Comparison of ENCODE assay signal across 32 cellular contexts in the genomic region with DNA sequence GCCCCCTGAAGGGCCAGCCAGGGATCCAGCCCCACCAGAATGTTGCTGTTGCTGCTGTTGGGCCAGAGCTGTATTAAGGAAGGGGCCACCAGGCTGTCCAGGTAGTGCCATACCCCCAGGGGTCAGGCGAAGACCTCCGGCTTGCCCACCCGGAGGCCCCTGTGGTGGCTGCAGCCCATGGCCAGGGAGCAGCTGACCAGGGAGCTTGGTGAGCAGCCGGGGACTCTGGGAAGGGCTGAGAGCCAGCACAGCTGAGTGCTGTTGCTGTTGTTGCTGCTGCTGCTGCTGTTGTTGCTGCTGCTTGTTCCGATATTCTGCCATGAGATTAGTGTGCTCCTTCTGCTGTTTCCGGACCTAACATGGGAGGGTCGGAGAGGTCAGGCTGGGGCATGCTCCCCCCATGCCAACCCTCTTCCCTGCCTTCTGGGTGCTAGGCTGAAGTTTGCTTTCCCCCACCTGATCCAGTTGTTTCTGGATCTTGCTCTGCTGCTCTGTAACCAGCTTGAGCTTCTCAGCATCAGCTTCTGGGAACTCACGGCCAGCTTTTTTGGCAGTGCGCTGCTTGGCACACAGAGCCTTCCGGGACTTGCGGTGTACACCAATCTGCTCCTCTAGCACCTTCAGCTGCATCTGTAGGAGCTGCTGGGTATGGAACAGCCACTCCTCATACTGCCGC. TPM values are rescaled to one million over a fixed set of nuclear protein-coding genes. Genes with fewer than 3 reads are reported as not detected.
DNase-seq lines count a peak whose midpoint lies in the region; ATAC-seq and TF ChIP-seq lines count a peak whose summit lies in the region.
"Had no signal": no experiment of that assay in that cellular context is flagged by ENCODE, and none has a peak within 500 bp of the region (broad histone marks: within the 10 kb centered on the region; RNA-seq: fewer than 3 reads in every experiment).

No MANE protein-coding gene starts in this region.

- no peaks in the 10 kb centered on the region for H3K4me1 ChIP-seq in BE2C
- H3K4me1 ChIP-seq: testis, vagina had no signal

- H3K27ac ChIP-seq in cingulate gyrus (ENCODE audit: low read depth, low read length), result peak overlapping the region; percentile 65
- H3K27ac ChIP-seq: 22Rv1, testis, vagina had no signal

- no peaks in the 10 kb centered on the region for H3K4me1 Mint-ChIP-seq in activated CD4-positive, alpha-beta T cell treated with anti-CD3 and anti-CD28 coated beads for 36 hours
- peaks cover 2% of the 10 kb centered on the region for H3K4me1 Mint-ChIP-seq in stimulated activated memory B cell treated with anti-CD40 and anti-IgM and Interleukin-4, amounts not matched to agents 10 μg/mL and 1 μg/mL and 100 μg/mL, for 72 hours
- H3K4me1 Mint-ChIP-seq: activated naive CD8-positive, alpha-beta T cell treated with anti-CD3 and anti-CD28 coated beads, Interleukin-2, amount 50 U/mL, for 24 hours; GM23338 had no signal

- H3K9me3 Mint-ChIP-seq in activated CD4-positive, alpha-beta T cell treated with anti-CD3 and anti-CD28 coated beads for 36 hours (ENCODE audit: low read depth), result no peaks in the 10 kb centered on the region
- H3K9me3 Mint-ChIP-seq in stimulated activated memory B cell treated with anti-CD40 and anti-IgM and Interleukin-4, amounts not matched to agents 10 μg/mL and 1 μg/mL and 100 μg/mL, for 72 hours, result no peaks in the 10 kb centered on the region
- H3K9me3 Mint-ChIP-seq: activated naive CD8-positive, alpha-beta T cell treated with anti-CD3 and anti-CD28 coated beads, Interleukin-2, amount 50 U/mL, for 24 hours; CD4-positive, alpha-beta T cell; GM23338; naive thymus-derived CD8-positive, alpha-beta T cell; stimulated activated naive B cell treated with anti-CD40 and anti-IgM and Interleukin-4, amounts not matched to agents 10 μg/mL and 1 μg/mL and 100 μg/mL, for 72 hours had no signal

- peaks cover 93% of the 10 kb centered on the region for H3K36me3 ChIP-seq in BE2C

- POLR2A ChIA-PET in activated CD4-positive, alpha-beta T cell treated with anti-CD3 and anti-CD28 coated beads for 36 hours (lab: Charles Lee), result no interaction called here

- peaks cover 30% of the 10 kb centered on the region for H3K36me3 Mint-ChIP-seq in activated CD4-positive, alpha-beta T cell treated with anti-CD3 and anti-CD28 coated beads for 36 hours (ENCODE audit: low read depth)
- peaks cover 52% of the 10 kb centered on the region for H3K36me3 Mint-ChIP-seq in stimulated activated memory B cell treated with anti-CD40 and anti-IgM and Interleukin-4, amounts not matched to agents 10 μg/mL and 1 μg/mL and 100 μg/mL, for 72 hours

- H3K4me3 ChIP-seq in BE2C (ENCODE audit: low read depth, low read length), result no peak overlapping the region
- H3K4me3 ChIP-seq: GM23338, sigmoid colon, testis, vagina had no signal

- TF ChIP-seq CTCF in BE2C (IDR thresholded peaks at IDR 0.05; ENCODE audit: low read depth, low read length), result no peak

- CTCF ChIA-PET in activated CD4-positive, alpha-beta T cell treated with anti-CD3 and anti-CD28 coated beads for 36 hours (lab: Charles Lee), result interaction anchor here (0.5 to 3.7 kb wide), 5 partner anchors 10 to 214 kb away, joined by 3 to 27 read pairs (median 4); no protein-coding TSS in a partner anchor

- H3K27me3 ChIP-seq in BE2C, result no peaks in the 10 kb centered on the region
- H3K27me3 ChIP-seq: sigmoid colon, testis, vagina had no signal

- H3K9me3 ChIP-seq in BE2C, result no peaks in the 10 kb centered on the region
- H3K9me3 ChIP-seq: sigmoid colon, testis, vagina had no signal

- H3K27me3 Mint-ChIP-seq in activated CD4-positive, alpha-beta T cell treated with anti-CD3 and anti-CD28 coated beads for 36 hours, result no peaks in the 10 kb centered on the region
- H3K27me3 Mint-ChIP-seq in stimulated activated memory B cell treated with anti-CD40 and anti-IgM and Interleukin-4, amounts not matched to agents 10 μg/mL and 1 μg/mL and 100 μg/mL, for 72 hours, result no peaks in the 10 kb centered on the region
- H3K27me3 Mint-ChIP-seq: activated naive CD8-positive, alpha-beta T cell treated with anti-CD3 and anti-CD28 coated beads, Interleukin-2, amount 50 U/mL, for 24 hours; CD4-positive, alpha-beta T cell; naive thymus-derived CD8-positive, alpha-beta T cell; stimulated activated naive B cell treated with anti-CD40 and anti-IgM and Interleukin-4, amounts not matched to agents 10 μg/mL and 1 μg/mL and 100 μg/mL, for 72 hours had no signal

- H3K4me3 Mint-ChIP-seq in activated CD4-positive, alpha-beta T cell treated with anti-CD3 and anti-CD28 coated beads for 36 hours, result no peak overlapping the region
- no peak overlapping the region for H3K4me3 Mint-ChIP-seq in stimulated activated memory B cell treated with anti-CD40 and anti-IgM and Interleukin-4, amounts not matched to agents 10 μg/mL and 1 μg/mL and 100 μg/mL, for 72 hours
- H3K4me3 Mint-ChIP-seq: activated naive CD8-positive, alpha-beta T cell treated with anti-CD3 and anti-CD28 coated beads, Interleukin-2, amount 50 U/mL, for 24 hours; CD4-positive, alpha-beta T cell; GM23338; naive thymus-derived CD8-positive, alpha-beta T cell; stimulated activated naive B cell treated with anti-CD40 and anti-IgM and Interleukin-4, amounts not matched to agents 10 μg/mL and 1 μg/mL and 100 μg/mL, for 72 hours had no signal

- peak overlapping the region; percentile 13 for H3K27ac Mint-ChIP-seq in activated CD4-positive, alpha-beta T cell treated with anti-CD3 and anti-CD28 coated beads for 36 hours
- peak overlapping the region; percentile 52 for H3K27ac Mint-ChIP-seq in stimulated activated memory B cell treated with anti-CD40 and anti-IgM and Interleukin-4, amounts not matched to agents 10 μg/mL and 1 μg/mL and 100 μg/mL, for 72 hours
- H3K27ac Mint-ChIP-seq: activated naive CD8-positive, alpha-beta T cell treated with anti-CD3 and anti-CD28 coated beads, Interleukin-2, amount 50 U/mL, for 24 hours; CD4-positive, alpha-beta T cell; GM23338 had no signal

- ATAC-seq in activated CD4-positive, alpha-beta T cell treated with anti-CD3 and anti-CD28 coated beads for 36 hours, result no peak
- ATAC-seq in stimulated activated memory B cell treated with anti-CD40 and anti-IgM and Interleukin-4, amounts not matched to agents 10 μg/mL and 1 μg/mL and 100 μg/mL, for 72 hours, result no peak
- ATAC-seq in HG02610 (IDR thresholded peaks at IDR 0.05; ENCODE audit: unreplicated experiment), result no peak
- ATAC-seq: activated naive CD8-positive, alpha-beta T cell treated with anti-CD3 and anti-CD28 coated beads, Interleukin-2, amount 50 U/mL, for 24 hours; GM23338; left lobe of liver; naive thymus-derived CD8-positive, alpha-beta T cell had no signal

- no peak for DNase-seq in activated CD4-positive, alpha-beta T cell treated with anti-CD3 and anti-CD28 coated beads for 36 hours
- DNase-seq in activated CD4-positive, alpha-beta T cell treated with anti-CD3 and anti-CD28 coated beads, Interleukin-2, amount 50 U/mL, for 48 hours, result no peak
- peak; percentile 37 for DNase-seq in midbrain (lab: John Stamatoyannopoulos, UW)
- DNase-seq in NCI-H526 treated with DMSO at 0.1 percent for 48 hours (lab: John Stamatoyannopoulos, UW), result no peak
- DNase-seq in BE2C, result no peak
- DNase-seq: activated CD4-positive, alpha-beta T cell treated with anti-CD3 and anti-CD28 coated beads for 48 hours; activated naive CD8-positive, alpha-beta T cell treated with anti-CD3 and anti-CD28 coated beads, Interleukin-2, amount 50 U/mL, for 24 hours; activated T-cell treated with anti-CD3 and anti-CD28 coated beads, Interleukin-2, amount 50 U/mL, for 1 hour; CD4-positive, alpha-beta T cell; DMS 273 treated with DMSO at 0.1 percent for 48 hours; effector CD8-positive, alpha-beta T cell; foreskin fibroblast; Karpas-422; naive thymus-derived CD8-positive, alpha-beta T cell; NCI-H1436 treated with DMSO at 0.1 percent for 48 hours; NCI-H2107; NCI-H774; RPMI8226; sigmoid colon; stimulated activated CD4-positive, alpha-beta T cell treated with anti-CD3 and anti-CD28 coated beads, Interleukin-4, amount 100 ng/mL, for 4 hours; stimulated activated naive B cell treated with anti-CD40 and anti-IgM and Interleukin-4, amounts not matched to agents 10 μg/mL and 1 μg/mL and 100 μg/mL, for 72 hours; testis had no signal

- intact Hi-C loops in activated CD4-positive, alpha-beta T cell treated with anti-CD3 and anti-CD28 coated beads for 36 hours (cut with DNase I, micrococcal nuclease), result no loop called here

RNA-seq across cellular contexts. Expression of a gene that starts 15.2 kb away (rescaled TPM):
- total RNA-seq in activated CD4-positive, alpha-beta T cell treated with anti-CD3 and anti-CD28 coated beads for 36 hours, result 10 to 100 TPM; 54.5 to 62.6 TPM
- 83.7 TPM for polyA plus RNA-seq in BE2C (2012; ENCODE audit: insufficient read depth, insufficient read length, low read depth)

RNA-seq across cellular contexts. Expression of a gene that starts 26.8 kb away (rescaled TPM):
- total RNA-seq in activated CD4-positive, alpha-beta T cell treated with anti-CD3 and anti-CD28 coated beads for 36 hours, result 10 to 100 TPM; 48.3 to 58.2 TPM
- 108 TPM for polyA plus RNA-seq in BE2C (2012; ENCODE audit: insufficient read depth, insufficient read length, low read depth)

RNA-seq across cellular contexts. Expression of a gene that starts 34.6 kb away (rescaled TPM):
- under 1 TPM; 0.48 to 0.61 TPM for total RNA-seq in activated CD4-positive, alpha-beta T cell treated with anti-CD3 and anti-CD28 coated beads for 36 hours
- polyA plus RNA-seq in BE2C (2012; ENCODE audit: insufficient read depth, insufficient read length, low read depth), result 10.4 TPM
- total RNA-seq: left lobe of liver, posterior vena cava, vagina had no signal
- polyA plus RNA-seq: GM23338; naive thymus-derived CD8-positive, alpha-beta T cell had no signal

RNA-seq across cellular contexts. Expression of a gene that starts 36.0 kb away (rescaled TPM):
- 10 to 100 TPM in 1 of 2 experiments, 1 to 10 TPM in 1; 6.7 to 13.3 TPM for total RNA-seq in activated CD4-positive, alpha-beta T cell treated with anti-CD3 and anti-CD28 coated beads for 36 hours
- polyA plus RNA-seq in BE2C (2012; ENCODE audit: insufficient read depth, insufficient read length, low read depth), result 3.7 TPM

RNA-seq across cellular contexts. Expression of a gene that starts 55.6 kb away (rescaled TPM):
- total RNA-seq in activated CD4-positive, alpha-beta T cell treated with anti-CD3 and anti-CD28 coated beads for 36 hours, result not detected
- polyA plus RNA-seq in BE2C (2012; ENCODE audit: insufficient read depth, insufficient read length, low read depth), result not detected
- total RNA-seq: activated CD8-positive, alpha-beta memory T cell treated with anti-CD3 and anti-CD28 coated beads for 36 hours; GM23338; left lobe of liver; posterior vena cava; sigmoid colon; T-helper 2 cell treated with Interferon-gamma antibody and Interleukin-4, amounts not matched to agents 100 ng/mL and 5 ng/mL, for 36 hours; vagina had no signal
- polyA plus RNA-seq: GM23338 had no signal
